13 cellular contexts compared by ENCODE assay signal in genomic region chr11:31872074-31872440, GRCh38.
"Had no signal": no experiment of that assay in that cellular context is flagged by ENCODE, and none has a peak within 500 bp of the region (broad histone marks: within the 10 kb centered on the region; RNA-seq: fewer than 3 reads in every experiment).

No MANE protein-coding gene starts in this region.

- H3K9me3 ChIP-seq: ascending aorta, suprapubic skin, upper lobe of left lung had no signal

- H3K4me1 ChIP-seq: ascending aorta had no signal

- H3K27me3 ChIP-seq: ascending aorta had no signal

- H3K9me3 Mint-ChIP-seq: activated naive CD8-positive, alpha-beta T cell treated with anti-CD3 and anti-CD28 coated beads, Interleukin-2, amount 50 U/mL, for 24 hours had no signal

- H3K27ac ChIP-seq: ascending aorta, gastroesophageal sphincter, suprapubic skin, upper lobe of left lung, WERI-Rb-1 had no signal

- H3K27ac Mint-ChIP-seq: activated CD8-positive, alpha-beta T cell treated with anti-CD3 and anti-CD28 coated beads, Interleukin-2, amount 10 ng/mL, durations not matched to agents 7 days and 5 days; activated naive CD8-positive, alpha-beta T cell treated with anti-CD3 and anti-CD28 coated beads, Interleukin-2, amount 50 U/mL, for 24 hours had no signal

- H3K4me3 ChIP-seq: ascending aorta, gastroesophageal sphincter, suprapubic skin, upper lobe of left lung had no signal

- DNase-seq: activated CD4-positive, alpha-beta T cell treated with anti-CD3 and anti-CD28 coated beads for 4 hours; activated CD8-positive, alpha-beta memory T cell treated with anti-CD3 and anti-CD28 coated beads, Interleukin-2, amount 50 U/mL, for 48 hours; activated CD8-positive, alpha-beta T cell treated with anti-CD3 and anti-CD28 coated beads, Interleukin-2, amount 10 ng/mL, durations not matched to agents 7 days and 5 days; activated naive CD8-positive, alpha-beta T cell treated with anti-CD3 and anti-CD28 coated beads, Interleukin-2, amount 50 U/mL, for 24 hours; kidney; stimulated activated CD4-positive, alpha-beta T cell treated with anti-CD3 and anti-CD28 coated beads, Interleukin-2, amount 100 ng/mL, for 48 hours; stimulated activated naive CD8-positive, alpha-beta T cell treated with anti-CD3 and anti-CD28 coated beads, Interleukin-15, Interleukin-2, amounts not matched to agents 100 U/mL and 50 U/mL, for 24 hours; T-helper 9 cell; upper lobe of left lung; WERI-Rb-1 had no signal

- H3K36me3 ChIP-seq: ascending aorta, gastroesophageal sphincter, suprapubic skin, upper lobe of left lung, WERI-Rb-1 had no signal

- H3K4me3 Mint-ChIP-seq: activated CD8-positive, alpha-beta T cell treated with anti-CD3 and anti-CD28 coated beads, Interleukin-2, amount 10 ng/mL, durations not matched to agents 7 days and 5 days; activated naive CD8-positive, alpha-beta T cell treated with anti-CD3 and anti-CD28 coated beads, Interleukin-2, amount 50 U/mL, for 24 hours had no signal

- ATAC-seq: activated CD8-positive, alpha-beta T cell treated with anti-CD3 and anti-CD28 coated beads, Interleukin-2, amount 10 ng/mL, durations not matched to agents 7 days and 5 days; activated naive CD8-positive, alpha-beta T cell treated with anti-CD3 and anti-CD28 coated beads, Interleukin-2, amount 50 U/mL, for 24 hours; gastroesophageal sphincter; stimulated activated naive CD8-positive, alpha-beta T cell treated with anti-CD3 and anti-CD28 coated beads, Interleukin-15, Interleukin-2, amounts not matched to agents 100 U/mL and 50 U/mL, for 24 hours had no signal

- H3K4me1 Mint-ChIP-seq: activated naive CD8-positive, alpha-beta T cell treated with anti-CD3 and anti-CD28 coated beads, Interleukin-2, amount 50 U/mL, for 24 hours had no signal
